ENCODE assay signal across 10 cellular contexts in genomic region chr3:195151866-195152526, GRCh38.
A peak's percentile ranks its signal among the peaks of the same experiment; 100 is the strongest.
DNase-seq lines count a peak whose midpoint lies in the region; TF ChIP-seq lines count a peak whose summit lies in the region.
"Had no signal": no experiment of that assay in that cellular context is flagged by ENCODE, and none has a peak within 500 bp of the region (broad histone marks: within the 10 kb centered on the region; RNA-seq: fewer than 3 reads in every experiment).

No MANE protein-coding gene starts in this region.

- H3K9me3 ChIP-seq in thyroid gland = no peaks in the 10 kb centered on the region
- H3K9me3 ChIP-seq: tibial artery had no signal

- peaks cover 23 to 34% of the 10 kb centered on the region in 2 donors for H3K4me1 ChIP-seq in thyroid gland

- no peaks in the 10 kb centered on the region for H3K36me3 ChIP-seq in thyroid gland
- H3K36me3 ChIP-seq: tibial artery had no signal

- no peaks in the 10 kb centered on the region for H3K27me3 ChIP-seq in thyroid gland
- H3K27me3 ChIP-seq: tibial artery had no signal

- WGBS in thyroid gland, 2 donors = 82 to 83% methylated on average over 11 of the region's 11 CpGs

- intact Hi-C loops in thyroid gland (cut with DNase I) = no loop called here

- no peak for TF ChIP-seq CTCF in thyroid gland (IDR thresholded peaks at IDR 0.05)

- TF ChIP-seq POLR2A in thyroid gland (IDR thresholded peaks at IDR 0.05) = no peak

- H3K27ac ChIP-seq in thyroid gland = peak overlapping the region in 1 of 3 donors; percentile 32
- H3K27ac ChIP-seq: KMS-11 had no signal

- no peak overlapping the region for H3K4me3 ChIP-seq in skeletal muscle cell (ENCODE audit: low read depth, low read length)
- no peak overlapping the region for H3K4me3 ChIP-seq in thyroid gland (replicated peaks in 1 of 3)
- H3K4me3 ChIP-seq: tibial artery had no signal

- DNase-seq in GM03348 (ENCODE audit: low spot score) (peak; percentile 76), SW480 (ENCODE audit: low spot score) (peak; percentile 78), foreskin melanocyte (peak; percentile 52), skeletal muscle cell (ENCODE audit: low read depth) (peak; percentile 48), thyroid gland (no peak), COLO668 (lab: John Stamatoyannopoulos, UW; ENCODE audit: unreplicated experiment) (no peak), mucosa of gallbladder (ENCODE audit: low spot score) (no peak), cortex of kidney (lab: John Stamatoyannopoulos, UW) (no peak)
- DNase-seq: tibial artery had no signal

Comparison
In these comparisons a context has a peak if more than half of its experiments do, and no peak if none do; other contexts are left out.
1. DNase-seq: peak in GM03348 (single experiment), SW480 (single experiment), foreskin melanocyte (single experiment) and skeletal muscle cell (single experiment); none in thyroid gland (0 of 2), COLO668 (single experiment), mucosa of gallbladder (single experiment) and cortex of kidney (single experiment).